9 cellular contexts compared by ENCODE assay signal in the genomic region with DNA sequence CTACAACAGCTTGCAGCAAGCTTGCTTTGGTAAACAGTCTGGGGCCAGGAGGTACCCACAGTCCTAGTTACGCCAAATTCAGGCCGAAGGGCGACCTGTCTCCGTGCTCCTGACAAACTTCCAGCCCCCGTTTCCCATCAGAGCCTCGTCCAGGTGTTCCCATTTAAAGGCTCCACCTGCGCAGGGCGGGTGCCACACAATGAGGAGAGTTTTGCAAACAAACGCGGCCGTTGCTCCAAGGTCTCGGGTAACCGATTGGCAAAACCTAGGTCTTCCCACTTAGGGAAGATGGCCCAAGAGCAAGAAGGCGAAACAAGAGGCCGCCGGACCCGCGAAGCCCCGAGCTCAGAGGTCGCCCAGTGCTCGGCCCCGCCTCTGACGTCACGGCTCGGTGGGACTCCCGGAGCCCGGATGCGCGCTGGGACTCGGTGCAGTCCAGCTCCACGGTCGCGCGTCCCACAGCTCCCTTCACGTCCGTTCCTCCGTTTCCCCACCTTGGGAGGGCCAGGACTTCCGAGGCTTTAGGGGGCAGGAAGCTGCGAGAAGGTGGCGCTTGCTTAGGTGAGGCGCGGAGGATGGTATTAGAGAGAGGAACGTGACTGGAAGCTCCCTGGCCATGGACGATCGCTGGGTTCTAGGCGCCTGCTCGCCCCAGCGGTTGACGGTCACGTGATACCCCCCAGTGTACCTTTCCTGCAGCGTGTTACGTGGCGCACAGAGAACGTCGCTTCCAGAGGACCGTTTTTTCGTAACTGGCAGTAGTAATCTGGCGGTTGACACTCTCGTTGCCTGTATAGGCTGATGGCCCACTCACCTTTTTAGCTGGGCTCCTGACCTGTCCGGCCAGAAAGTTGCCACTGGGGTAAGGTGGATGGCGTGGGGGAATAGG. TPM values are rescaled to one million over a fixed set of nuclear protein-coding genes. Genes with fewer than 3 reads are reported as not detected.
DNase-seq lines count a peak whose midpoint lies in the region; ATAC-seq, FAIRE-seq and TF ChIP-seq lines count a peak whose summit lies in the region.
"Had no signal": no experiment of that assay in that cellular context is flagged by ENCODE, and none has a peak within 500 bp of the region (broad histone marks: within the 10 kb centered on the region; RNA-seq: fewer than 3 reads in every experiment).

No MANE protein-coding gene starts in this region.

- FAIRE-seq in RCC 7860 (lab: Jason Lieb, UNC): no peak
- FAIRE-seq: TTC549 had no signal

- no peaks in the 10 kb centered on the region for H3K36me3 ChIP-seq in aorta (ENCODE audit: control insufficient read depth in 1 of 2, insufficient read depth in 2 of 2, low read length in 1 of 2)

- H3K9me3 ChIP-seq in aorta (ENCODE audit: control insufficient read depth, low read length): no peaks in the 10 kb centered on the region

- no peaks in the 10 kb centered on the region for H3K4me1 ChIP-seq in aorta (ENCODE audit: control insufficient read depth in 1 of 2, insufficient read depth in 2 of 2, low read length in 2 of 2)

- intact Hi-C loops in aorta (cut with DNase I): no loop called here

- H3K27me3 ChIP-seq in aorta (ENCODE audit: control insufficient read depth in 1 of 2, insufficient read depth in 2 of 2, low read length in 1 of 2): no peaks in the 10 kb centered on the region

- DNase-seq in GF-D8 (lab: John Stamatoyannopoulos, UW) (peak; percentile 57), NCI-H774 (lab: John Stamatoyannopoulos, UW) (peak; percentile 81), globus pallidus (ENCODE audit: low spot score) (peak; percentile 32), retinal pigment epithelial cell (ENCODE audit: low read depth) (no peak), aorta (peak; percentile 83 to 85), RCC 7860 (ENCODE audit: low spot score) (no peak)
- DNase-seq in activated T-helper 9 cell treated with anti-CD3 and anti-CD28 coated beads, Interleukin-2, amount 50 U/mL, for 16 hours (ENCODE audit: low read depth): peak; percentile 45

- no peak overlapping the region for H3K27ac ChIP-seq in aorta (ENCODE audit: low read depth in 1 of 2, low read length in 2 of 2)

- ATAC-seq in HG02678 (IDR thresholded peaks at IDR 0.05; ENCODE audit: unreplicated experiment): peak; percentile 92
- peak; percentile 63 for ATAC-seq in aorta (ENCODE audit: low FRiP score)

- TF ChIP-seq CTCF in retinal pigment epithelial cell (conservative IDR thresholded peaks at IDR 0.05; ENCODE audit: low read depth, low read length): no peak

- H3K4me3 ChIP-seq in retinal pigment epithelial cell (ENCODE audit: low read length) (peak overlapping the region; percentile 54), aorta (ENCODE audit: low read length in 2 of 2) (peak overlapping the region in 1 of 2 donors; percentile 5)

- 19 to 31% methylated on average over 55 to 61 of the region's 61 CpGs for WGBS in aorta, 2 donors

RNA-seq across cellular contexts. Expression of a gene that starts 41.8 kb away (rescaled TPM):
- total RNA-seq in aorta: 10 to 100 TPM; 40.2 to 54.4 TPM
- polyA plus RNA-seq in aorta: 10 to 100 TPM in 1 of 2 donors, 1 to 10 TPM in 1; 9.5 to 16.5 TPM

Comparison
In these comparisons a context has a peak if more than half of its experiments do, and no peak if none do; other contexts are left out.
1. DNase-seq: peak in GF-D8 (single experiment), NCI-H774 (single experiment), activated T-helper 9 cell treated with anti-CD3 and anti-CD28 coated beads, Interleukin-2, amount 50 U/mL, for 16 hours (single experiment), globus pallidus (single experiment) and aorta (2 of 2); none in retinal pigment epithelial cell (single experiment) and RCC 7860 (single experiment).